ENCODE assay signal across 17 cellular contexts in the genomic region with DNA sequence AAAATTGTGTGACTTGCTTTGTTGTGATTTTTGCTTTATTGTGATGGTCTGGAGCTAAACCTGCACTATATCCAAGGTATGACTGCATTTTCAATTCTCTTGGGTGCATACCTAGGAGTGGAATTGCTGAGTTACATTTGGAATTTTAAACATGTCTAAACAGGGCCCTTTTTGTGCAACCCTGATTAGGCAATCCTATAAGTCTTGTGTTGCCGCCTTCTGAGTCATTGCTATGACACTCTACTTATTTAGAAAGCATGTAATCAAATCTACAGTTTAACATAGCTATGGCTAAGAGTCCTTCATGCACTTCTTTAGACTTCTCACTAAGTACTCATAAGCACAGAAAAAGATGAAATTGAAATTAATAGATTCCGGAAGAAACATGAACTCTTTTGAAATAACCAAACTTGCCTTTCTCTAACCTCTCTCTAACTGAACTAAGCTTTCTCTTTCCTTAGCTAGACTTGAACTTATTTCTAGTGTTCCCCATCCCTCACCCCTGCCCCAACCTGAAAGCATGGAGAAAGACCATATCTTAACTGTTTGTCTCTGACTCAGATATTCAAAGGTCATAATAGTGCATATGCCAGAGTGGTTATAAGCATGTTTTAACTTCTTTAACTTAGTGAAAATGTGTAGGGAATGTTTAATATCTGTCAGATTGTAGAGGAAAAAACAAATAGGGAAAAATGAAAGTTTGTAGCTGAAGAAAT.
DNase-seq lines count a peak whose midpoint lies in the region; ATAC-seq and TF ChIP-seq lines count a peak whose summit lies in the region.
"Had no signal": no experiment of that assay in that cellular context is flagged by ENCODE, and none has a peak within 500 bp of the region (broad histone marks: within the 10 kb centered on the region; RNA-seq: fewer than 3 reads in every experiment).

No MANE protein-coding gene starts in this region.

- peaks cover 7% of the 10 kb centered on the region for H3K9me3 Mint-ChIP-seq in type B pancreatic cell
- H3K9me3 Mint-ChIP-seq in activated T-cell treated with anti-CD3 and anti-CD28 coated beads, Interleukin-2, amount 50 U/mL, for 4 hours: no peaks in the 10 kb centered on the region
- peaks cover 0 to 12% (median 4%) of the 10 kb centered on the region in 8 donors for H3K9me3 Mint-ChIP-seq in CD4-positive, alpha-beta memory T cell
- H3K9me3 Mint-ChIP-seq: dendritic cell treated with granulocyte-macrophage colony-stimulating factor and Interleukin-4, amounts not matched to agents 40 ng/mL and 50 ng/mL, for 4 days had no signal

- H3K4me1 Mint-ChIP-seq in type B pancreatic cell (ENCODE audit: unreplicated experiment): no peaks in the 10 kb centered on the region
- no peaks in the 10 kb centered on the region for H3K4me1 Mint-ChIP-seq in activated T-cell treated with anti-CD3 and anti-CD28 coated beads, Interleukin-2, amount 50 U/mL, for 4 hours (ENCODE audit: low read depth)
- H3K4me1 Mint-ChIP-seq in CD4-positive, alpha-beta memory T cell: no peaks in the 10 kb centered on the region
- H3K4me1 Mint-ChIP-seq: T-cell had no signal

- H3K9me3 ChIP-seq in CD4-positive, alpha-beta memory T cell (ENCODE audit: control insufficient read depth in 1 of 2, low read length in 2 of 2): no peaks in the 10 kb centered on the region
- H3K9me3 ChIP-seq: suprapubic skin had no signal

- POLR2A ChIA-PET in RWPE1 (lab: Yijun Ruan, JAX; ENCODE audit: low non-redundant PET): no interaction called here
- POLR2A ChIA-PET in CD4-positive, alpha-beta memory T cell (lab: Charles Lee; ENCODE audit: partially characterized antibody): no interaction called here

- peak overlapping the region; percentile 12 for H3K27ac Mint-ChIP-seq in type B pancreatic cell
- no peak overlapping the region for H3K27ac Mint-ChIP-seq in CD4-positive, alpha-beta memory T cell
- H3K27ac Mint-ChIP-seq: dendritic cell treated with granulocyte-macrophage colony-stimulating factor and Interleukin-4, amounts not matched to agents 40 ng/mL and 50 ng/mL, for 4 days; T-cell had no signal

- ATAC-seq in activated T-cell treated with anti-CD3 and anti-CD28 coated beads, Interleukin-2, amount 50 U/mL, for 4 hours: no peak
- ATAC-seq in HG02970 (IDR thresholded peaks at IDR 0.05; ENCODE audit: low FRiP score, unreplicated experiment): no peak
- ATAC-seq: T-cell had no signal

- CTCF ChIA-PET in RWPE1 (lab: Yijun Ruan, JAX): interaction anchor here (0.5 kb wide), 1 partner anchor 9 kb away, joined by 4 read pairs; no protein-coding TSS in a partner anchor
- CTCF ChIA-PET in CD4-positive, alpha-beta memory T cell (lab: Charles Lee; ENCODE audit: partially characterized antibody): no interaction called here

- H3K4me3 ChIP-seq in CD4-positive, alpha-beta memory T cell (ENCODE audit: low read length in 2 of 2): no peak overlapping the region
- H3K4me3 ChIP-seq: suprapubic skin had no signal

- H3K4me1 ChIP-seq in CD4-positive, alpha-beta memory T cell (ENCODE audit: insufficient read depth, low read length): no peaks in the 10 kb centered on the region
- H3K4me1 ChIP-seq: suprapubic skin had no signal

- no peak for TF ChIP-seq CTCF in RWPE1 (conservative IDR thresholded peaks at IDR 0.05; ENCODE audit: low read depth)
- no peak for TF ChIP-seq CTCF in type B pancreatic cell (conservative IDR thresholded peaks at IDR 0.05)

- no peak overlapping the region for H3K27ac ChIP-seq in RWPE1
- no peak overlapping the region for H3K27ac ChIP-seq in CD4-positive, alpha-beta memory T cell (ENCODE audit: low read depth, low read length)
- H3K27ac ChIP-seq: suprapubic skin had no signal

- no peaks in the 10 kb centered on the region for H3K36me3 ChIP-seq in CD4-positive, alpha-beta memory T cell (ENCODE audit: insufficient read depth, low read length)
- H3K36me3 ChIP-seq: suprapubic skin had no signal

- no peak overlapping the region for H3K4me3 Mint-ChIP-seq in type B pancreatic cell
- H3K4me3 Mint-ChIP-seq in activated T-cell treated with anti-CD3 and anti-CD28 coated beads, Interleukin-2, amount 50 U/mL, for 4 hours: no peak overlapping the region
- H3K4me3 Mint-ChIP-seq in CD4-positive, alpha-beta memory T cell: no peak overlapping the region
- H3K4me3 Mint-ChIP-seq: dendritic cell treated with granulocyte-macrophage colony-stimulating factor and Interleukin-4, amounts not matched to agents 40 ng/mL and 50 ng/mL, for 4 days; T-cell had no signal

- no peaks in the 10 kb centered on the region for H3K27me3 Mint-ChIP-seq in type B pancreatic cell
- peaks cover 38% of the 10 kb centered on the region for H3K27me3 Mint-ChIP-seq in activated T-cell treated with anti-CD3 and anti-CD28 coated beads, Interleukin-2, amount 50 U/mL, for 4 hours (ENCODE audit: low read depth)
- H3K27me3 Mint-ChIP-seq in CD4-positive, alpha-beta memory T cell: peaks cover 15 to 21% of the 10 kb centered on the region in 2 donors
- H3K27me3 Mint-ChIP-seq: dendritic cell treated with granulocyte-macrophage colony-stimulating factor and Interleukin-4, amounts not matched to agents 40 ng/mL and 50 ng/mL, for 4 days had no signal

- no peaks in the 10 kb centered on the region for H3K27me3 ChIP-seq in CD4-positive, alpha-beta memory T cell (ENCODE audit: insufficient read depth, low read length)
- H3K27me3 ChIP-seq: suprapubic skin had no signal

- intact Hi-C loops in CD4-positive, alpha-beta memory T cell (cut with micrococcal nuclease): no loop called here

- H3K36me3 Mint-ChIP-seq in type B pancreatic cell: no peaks in the 10 kb centered on the region
- no peaks in the 10 kb centered on the region for H3K36me3 Mint-ChIP-seq in activated T-cell treated with anti-CD3 and anti-CD28 coated beads, Interleukin-2, amount 50 U/mL, for 4 hours (ENCODE audit: insufficient read depth)
- no peaks in the 10 kb centered on the region for H3K36me3 Mint-ChIP-seq in CD4-positive, alpha-beta memory T cell
- H3K36me3 Mint-ChIP-seq: T-cell had no signal

- peak; percentile 2 for DNase-seq in NOMO-1 treated with DMSO at 0.1 percent for 48 hours (lab: John Stamatoyannopoulos, UW; ENCODE audit: unreplicated experiment)
- no peak for DNase-seq in NOMO-1 treated with dmso at 0.1 percent for 144 hours (lab: John Stamatoyannopoulos, UW; ENCODE audit: unreplicated experiment)
- peak; percentile 74 for DNase-seq in RWPE1 (ENCODE audit: low spot score)
- peak; percentile 96 for DNase-seq in fibroblast of peridontal ligament (ENCODE audit: extremely low read depth)
- DNase-seq in type B pancreatic cell (ENCODE audit: extremely low spot score, unreplicated experiment): no peak
- no peak for DNase-seq in activated T-cell treated with anti-CD3 and anti-CD28 coated beads, Interleukin-2, amount 50 U/mL, for 4 hours
- DNase-seq in CD4-positive, alpha-beta memory T cell: no peak
- DNase-seq: 8988T; activated CD4-positive, alpha-beta T cell treated with anti-CD3 and anti-CD28 coated beads, Interleukin-2, amount 50 U/mL, for 4 hours; DND-41; NCI-H1417; NCI-H82; retina; T-cell had no signal

Comparison
In these comparisons a context has a peak if more than half of its experiments do, and no peak if none do; other contexts are left out.
1. DNase-seq: peak in NOMO-1 treated with DMSO at 0.1 percent for 48 hours (single experiment), RWPE1 (single experiment) and fibroblast of peridontal ligament (single experiment); none in NOMO-1 treated with dmso at 0.1 percent for 144 hours (single experiment), type B pancreatic cell (single experiment), activated T-cell treated with anti-CD3 and anti-CD28 coated beads, Interleukin-2, amount 50 U/mL, for 4 hours (single experiment) and CD4-positive, alpha-beta memory T cell (0 of 5).